In genomic region chr13:68428292-68428691, GRCh38 we compare ENCODE assay signal across 18 cellular contexts.
"Had no signal": no experiment of that assay in that cellular context is flagged by ENCODE, and none has a peak within 500 bp of the region (broad histone marks: within the 10 kb centered on the region; RNA-seq: fewer than 3 reads in every experiment).

No MANE protein-coding gene starts in this region.

- H3K4me3 ChIP-seq: hepatocyte, smooth muscle cell, suprapubic skin had no signal

- DNase-seq: activated CD4-positive, alpha-beta T cell treated with anti-CD3 and anti-CD28 coated beads for 48 hours; activated CD8-positive, alpha-beta T cell treated with anti-CD3 and anti-CD28 coated beads, Interleukin-2, amount 10 ng/mL, durations not matched to agents 7 days and 5 days; activated gamma-delta T cell treated with Interleukin-2 at 50 U/mL for 16 hours; amygdala; mesendoderm; occipital lobe; right cardiac atrium; stimulated activated CD4-positive, alpha-beta T cell treated with anti-CD3 and anti-CD28 coated beads, Interleukin-4, amount 100 ng/mL, for 4 hours; stimulated activated CD8-positive, alpha-beta memory T cell treated with anti-CD3 and anti-CD28 coated beads, Interleukin-4, amount 100 ng/mL, for 48 hours; T-helper 17 cell had no signal

- H3K4me3 Mint-ChIP-seq: activated CD8-positive, alpha-beta T cell treated with anti-CD3 and anti-CD28 coated beads, Interleukin-2, amount 10 ng/mL, durations not matched to agents 7 days and 5 days; activated naive CD8-positive, alpha-beta T cell; natural killer cell treated with Interleukin-12 subunit alpha and Interleukin-12 subunit beta and Interleukin-15 and Interleukin-18, amount 100 ng/mL, for 72 hours; stimulated activated naive CD8-positive, alpha-beta T cell treated with anti-CD3 and anti-CD28 coated beads, Interleukin-15, Interleukin-2, amounts not matched to agents 100 ng/mL and 50 ng/mL, for 24 hours; T-helper 17 cell had no signal

- H3K27ac Mint-ChIP-seq: activated CD8-positive, alpha-beta T cell treated with anti-CD3 and anti-CD28 coated beads, Interleukin-2, amount 10 ng/mL, durations not matched to agents 7 days and 5 days; activated naive CD8-positive, alpha-beta T cell; natural killer cell treated with Interleukin-12 subunit alpha and Interleukin-12 subunit beta and Interleukin-15 and Interleukin-18, amount 100 ng/mL, for 72 hours; stimulated activated naive CD8-positive, alpha-beta T cell treated with anti-CD3 and anti-CD28 coated beads, Interleukin-15, Interleukin-2, amounts not matched to agents 100 ng/mL and 50 ng/mL, for 24 hours; T-helper 17 cell had no signal

- H3K4me1 Mint-ChIP-seq: T-helper 17 cell had no signal

- H3K27me3 ChIP-seq: hepatocyte, suprapubic skin had no signal

- H3K27ac ChIP-seq: hepatocyte, suprapubic skin had no signal

- H3K9me3 ChIP-seq: suprapubic skin had no signal

- H3K4me1 ChIP-seq: suprapubic skin had no signal

- H3K36me3 ChIP-seq: suprapubic skin had no signal

- FAIRE-seq: colon, keratinocyte had no signal

- H3K27me3 Mint-ChIP-seq: activated naive CD8-positive, alpha-beta T cell; natural killer cell treated with Interleukin-12 subunit alpha and Interleukin-12 subunit beta and Interleukin-15 and Interleukin-18, amount 100 ng/mL, for 72 hours; stimulated activated naive CD8-positive, alpha-beta T cell treated with anti-CD3 and anti-CD28 coated beads, Interleukin-15, Interleukin-2, amounts not matched to agents 100 ng/mL and 50 ng/mL, for 24 hours; T-helper 17 cell had no signal

- H3K36me3 Mint-ChIP-seq: activated naive CD8-positive, alpha-beta T cell had no signal
